ENCODE assay signal across 29 cellular contexts in genomic region chr20:47618479-47618878, GRCh38.
"Had no signal": no experiment of that assay in that cellular context is flagged by ENCODE, and none has a peak within 500 bp of the region (broad histone marks: within the 10 kb centered on the region; RNA-seq: fewer than 3 reads in every experiment).

No MANE protein-coding gene starts in this region.

- DNase-seq: activated CD4-positive, alpha-beta T cell treated with anti-CD3 and anti-CD28 coated beads, Interleukin-2, amount 10 ng/mL, durations not matched to agents 24 days and 14 days; activated CD8-positive, alpha-beta memory T cell treated with anti-CD3 and anti-CD28 coated beads for 24 hours; activated T-cell treated with anti-CD3 and anti-CD28 coated beads, Interleukin-2, amount 50 U/mL, for 1 hour; central memory CD4-positive, alpha-beta T cell; endodermal cell; foreskin keratinocyte; heart left ventricle; hypothalamus; immature natural killer cell; kidney; left colon; mammary epithelial cell; naive B cell; ovary; right lobe of liver; stimulated activated CD4-positive, alpha-beta T cell treated with anti-CD3 and anti-CD28 coated beads, Interleukin-12 subunit alpha, Interleukin-12 subunit beta, amount 100 ng/mL, for 4 hours; stimulated activated CD4-positive, alpha-beta T cell treated with anti-CD3 and anti-CD28 coated beads, Interleukin-4, amount 100 ng/mL, for 24 hours; stimulated activated naive CD8-positive, alpha-beta T cell treated with anti-CD3 and anti-CD28 coated beads, Interleukin-15, amount 100 ng/mL, for 72 hours; thyroid gland; upper lobe of left lung had no signal

- H3K27me3 Mint-ChIP-seq: activated CD4-positive, alpha-beta T cell treated with anti-CD3 and anti-CD28 coated beads, Interleukin-2, amount 10 ng/mL, durations not matched to agents 24 days and 14 days; dendritic cell treated with granulocyte-macrophage colony-stimulating factor and Interleukin-4, amounts not matched to agents 40 ng/mL and 50 ng/mL, for 4 days; naive B cell; progenitor cell of endocrine pancreas; stimulated activated naive CD8-positive, alpha-beta T cell treated with anti-CD3 and anti-CD28 coated beads, Interleukin-15, amount 100 ng/mL, for 72 hours had no signal

- H3K4me3 ChIP-seq: breast epithelium, esophagus muscularis mucosa, heart left ventricle, ovary, right lobe of liver, thyroid gland, upper lobe of left lung, vagina had no signal

- H3K36me3 ChIP-seq: breast epithelium, ovary, thyroid gland had no signal

- H3K9me3 Mint-ChIP-seq: activated CD4-positive, alpha-beta T cell treated with anti-CD3 and anti-CD28 coated beads, Interleukin-2, amount 10 ng/mL, durations not matched to agents 24 days and 14 days; activated T-helper 2 cell treated with anti-CD3 and anti-CD28 coated beads, Interferon-gamma antibody, Interleukin-2, Interleukin-4, amounts not matched to agents 10 μg/mL and 5 μg/mL and 100 μg/mL, durations not matched to agents 14 hours and 24 hours and 36 hours; dendritic cell treated with granulocyte-macrophage colony-stimulating factor and Interleukin-4, amounts not matched to agents 40 ng/mL and 50 ng/mL, for 4 days; endodermal cell; immature natural killer cell; mesothelial cell of epicardium; naive B cell; stimulated activated effector memory CD8-positive, alpha-beta T cell treated with anti-CD3 and anti-CD28 coated beads, Interleukin-12 subunit alpha, Interleukin-12 subunit beta, amount 100 ng/mL, for 72 hours; stimulated activated naive CD8-positive, alpha-beta T cell treated with anti-CD3 and anti-CD28 coated beads, Interleukin-15, amount 100 ng/mL, for 72 hours had no signal

- ATAC-seq: activated CD4-positive, CD25-positive, alpha-beta regulatory T cell treated with anti-CD3 and anti-CD28 coated beads, Interleukin-2, amount 50 U/mL, for 24 hours; foreskin keratinocyte; heart left ventricle; left colon; right lobe of liver; stimulated activated effector memory CD8-positive, alpha-beta T cell treated with anti-CD3 and anti-CD28 coated beads, Interleukin-12 subunit alpha, Interleukin-12 subunit beta, amount 100 ng/mL, for 72 hours; stimulated activated naive CD8-positive, alpha-beta T cell treated with anti-CD3 and anti-CD28 coated beads, Interleukin-15, amount 100 ng/mL, for 72 hours had no signal

- H3K9me3 ChIP-seq: breast epithelium, esophagus muscularis mucosa, heart left ventricle, ovary, right lobe of liver, thyroid gland, upper lobe of left lung, vagina had no signal

- H3K27me3 ChIP-seq: breast epithelium, esophagus muscularis mucosa, foreskin keratinocyte, heart left ventricle, ovary, right lobe of liver, thyroid gland, upper lobe of left lung, vagina had no signal

- H3K4me3 Mint-ChIP-seq: activated CD4-positive, alpha-beta T cell treated with anti-CD3 and anti-CD28 coated beads, Interleukin-2, amount 10 ng/mL, durations not matched to agents 24 days and 14 days; dendritic cell treated with granulocyte-macrophage colony-stimulating factor and Interleukin-4, amounts not matched to agents 40 ng/mL and 50 ng/mL, for 4 days; endodermal cell; immature natural killer cell; mesothelial cell of epicardium; naive B cell; stimulated activated effector memory CD8-positive, alpha-beta T cell treated with anti-CD3 and anti-CD28 coated beads, Interleukin-12 subunit alpha, Interleukin-12 subunit beta, amount 100 ng/mL, for 72 hours; stimulated activated naive CD8-positive, alpha-beta T cell treated with anti-CD3 and anti-CD28 coated beads, Interleukin-15, amount 100 ng/mL, for 72 hours had no signal

- H3K27ac Mint-ChIP-seq: activated CD4-positive, alpha-beta T cell treated with anti-CD3 and anti-CD28 coated beads, Interleukin-2, amount 10 ng/mL, durations not matched to agents 24 days and 14 days; activated T-helper 2 cell treated with anti-CD3 and anti-CD28 coated beads, Interferon-gamma antibody, Interleukin-2, Interleukin-4, amounts not matched to agents 10 μg/mL and 5 μg/mL and 100 μg/mL, durations not matched to agents 14 hours and 24 hours and 36 hours; dendritic cell treated with granulocyte-macrophage colony-stimulating factor and Interleukin-4, amounts not matched to agents 40 ng/mL and 50 ng/mL, for 4 days; endodermal cell; progenitor cell of endocrine pancreas; stimulated activated naive CD8-positive, alpha-beta T cell treated with anti-CD3 and anti-CD28 coated beads, Interleukin-15, amount 100 ng/mL, for 72 hours had no signal

- H3K27ac ChIP-seq: breast epithelium, esophagus muscularis mucosa, foreskin keratinocyte, heart left ventricle, ovary, right lobe of liver, thyroid gland, upper lobe of left lung, vagina had no signal

- H3K4me1 ChIP-seq: breast epithelium, foreskin keratinocyte, right lobe of liver, thyroid gland, vagina had no signal
